Comparison of ENCODE assay signal across 29 cellular contexts in genomic region chr11:78276311-78276710, GRCh38.
"Had no signal": no experiment of that assay in that cellular context is flagged by ENCODE, and none has a peak within 500 bp of the region (broad histone marks: within the 10 kb centered on the region; RNA-seq: fewer than 3 reads in every experiment).

No MANE protein-coding gene starts in this region.

- H3K27ac Mint-ChIP-seq: activated CD4-positive, alpha-beta memory T cell treated with anti-CD3 and anti-CD28 coated beads for 36 hours; activated CD4-positive, alpha-beta T cell treated with anti-CD3 and anti-CD28 coated beads for 36 hours; activated CD4-positive, alpha-beta T cell treated with anti-CD3 and anti-CD28 coated beads, Interleukin-2, amount 10 ng/mL, durations not matched to agents 24 days and 14 days; activated naive CD4-positive, alpha-beta T cell treated with anti-CD3 and anti-CD28 coated beads, Interleukin-2, amount 10 ng/mL, durations not matched to agents 7 days and 5 days; activated naive CD8-positive, alpha-beta T cell treated with anti-CD3 and anti-CD28 coated beads, Interleukin-2, amount 10 ng/mL, durations not matched to agents 7 days and 5 days; activated T-cell treated with anti-CD3 and anti-CD28 coated beads, Interleukin-2, amount 50 U/mL, for 24 hours; activated T-cell treated with anti-CD3 and anti-CD28 coated beads, Interleukin-2, amount 50 U/mL, for 72 hours; dendritic cell treated with granulocyte-macrophage colony-stimulating factor and Interleukin-4, amounts not matched to agents 40 ng/mL and 50 ng/mL, for 4 days had no signal

- DNase-seq: activated CD4-positive, alpha-beta memory T cell treated with anti-CD3 and anti-CD28 coated beads for 36 hours; activated CD4-positive, alpha-beta T cell treated with anti-CD3 and anti-CD28 coated beads for 36 hours; activated CD4-positive, alpha-beta T cell treated with anti-CD3 and anti-CD28 coated beads, Interleukin-2, amount 10 ng/mL, durations not matched to agents 24 days and 14 days; activated CD4-positive, CD25-positive, alpha-beta regulatory T cell; activated CD4-positive, CD25-positive, alpha-beta regulatory T cell treated with anti-CD3 and anti-CD28 coated beads, Interleukin-2, amount 50 U/mL, for 72 hours; activated CD8-positive, alpha-beta memory T cell treated with anti-CD3 and anti-CD28 coated beads, Interleukin-2, amount 50 U/mL, for 48 hours; activated gamma-delta T cell; activated naive CD4-positive, alpha-beta T cell; activated naive CD4-positive, alpha-beta T cell treated with anti-CD3 and anti-CD28 coated beads, Interleukin-2, amount 10 ng/mL, durations not matched to agents 7 days and 5 days; activated naive CD8-positive, alpha-beta T cell treated with anti-CD3 and anti-CD28 coated beads, Interleukin-2, amount 10 ng/mL, durations not matched to agents 7 days and 5 days; activated T-cell treated with anti-CD3 and anti-CD28 coated beads for 4 hours; activated T-cell treated with anti-CD3 and anti-CD28 coated beads, Interleukin-2, amount 50 U/mL, for 24 hours; activated T-cell treated with anti-CD3 and anti-CD28 coated beads, Interleukin-2, amount 50 U/mL, for 72 hours; brain microvascular endothelial cell; dorsolateral prefrontal cortex; effector memory CD4-positive, alpha-beta T cell; erythroblast; foreskin keratinocyte; gastrocnemius medialis; glutamatergic neuron; T-helper 1 cell; T-helper 17 cell; T1000 had no signal

- H3K4me3 ChIP-seq: ascending aorta, coronary artery, dorsolateral prefrontal cortex, esophagus muscularis mucosa, gastrocnemius medialis had no signal

- H3K27me3 Mint-ChIP-seq: activated CD4-positive, alpha-beta memory T cell treated with anti-CD3 and anti-CD28 coated beads for 36 hours; activated CD4-positive, alpha-beta T cell treated with anti-CD3 and anti-CD28 coated beads for 36 hours; activated CD4-positive, alpha-beta T cell treated with anti-CD3 and anti-CD28 coated beads, Interleukin-2, amount 10 ng/mL, durations not matched to agents 24 days and 14 days; activated naive CD4-positive, alpha-beta T cell treated with anti-CD3 and anti-CD28 coated beads, Interleukin-2, amount 10 ng/mL, durations not matched to agents 7 days and 5 days; activated naive CD8-positive, alpha-beta T cell treated with anti-CD3 and anti-CD28 coated beads, Interleukin-2, amount 10 ng/mL, durations not matched to agents 7 days and 5 days; activated T-cell treated with anti-CD3 and anti-CD28 coated beads, Interleukin-2, amount 50 U/mL, for 24 hours; central memory CD8-positive, alpha-beta T cell; dendritic cell treated with granulocyte-macrophage colony-stimulating factor and Interleukin-4, amounts not matched to agents 40 ng/mL and 50 ng/mL, for 4 days; T-helper 17 cell had no signal

- H3K9me3 Mint-ChIP-seq: central memory CD8-positive, alpha-beta T cell had no signal

- H3K27me3 ChIP-seq: ascending aorta, brain microvascular endothelial cell, dorsolateral prefrontal cortex, esophagus muscularis mucosa, foreskin keratinocyte, gastrocnemius medialis had no signal

- H3K4me1 Mint-ChIP-seq: activated naive CD4-positive, alpha-beta T cell treated with anti-CD3 and anti-CD28 coated beads, Interleukin-2, amount 10 ng/mL, durations not matched to agents 7 days and 5 days; central memory CD8-positive, alpha-beta T cell; T-helper 17 cell had no signal

- H3K9me3 ChIP-seq: gastrocnemius medialis had no signal

- H3K4me3 Mint-ChIP-seq: activated CD4-positive, alpha-beta memory T cell treated with anti-CD3 and anti-CD28 coated beads for 36 hours; activated CD4-positive, alpha-beta T cell treated with anti-CD3 and anti-CD28 coated beads for 36 hours; activated CD4-positive, alpha-beta T cell treated with anti-CD3 and anti-CD28 coated beads, Interleukin-2, amount 10 ng/mL, durations not matched to agents 24 days and 14 days; activated naive CD4-positive, alpha-beta T cell treated with anti-CD3 and anti-CD28 coated beads, Interleukin-2, amount 10 ng/mL, durations not matched to agents 7 days and 5 days; activated naive CD8-positive, alpha-beta T cell treated with anti-CD3 and anti-CD28 coated beads, Interleukin-2, amount 10 ng/mL, durations not matched to agents 7 days and 5 days; activated T-cell treated with anti-CD3 and anti-CD28 coated beads, Interleukin-2, amount 50 U/mL, for 24 hours; activated T-cell treated with anti-CD3 and anti-CD28 coated beads, Interleukin-2, amount 50 U/mL, for 72 hours; central memory CD8-positive, alpha-beta T cell; dendritic cell treated with granulocyte-macrophage colony-stimulating factor and Interleukin-4, amounts not matched to agents 40 ng/mL and 50 ng/mL, for 4 days; T-helper 17 cell; T-helper 2 cell treated with Interferon-gamma antibody and Interleukin-4, amounts not matched to agents 5 μg/mL and 100 μg/mL, for 36 hours had no signal

- H3K4me1 ChIP-seq: foreskin keratinocyte had no signal

- H3K27ac ChIP-seq: ascending aorta, brain microvascular endothelial cell, coronary artery, esophagus muscularis mucosa, foreskin keratinocyte had no signal

- H3K36me3 ChIP-seq: brain microvascular endothelial cell, gastrocnemius medialis had no signal
